8 cellular contexts compared by ENCODE assay signal in the genomic region with DNA sequence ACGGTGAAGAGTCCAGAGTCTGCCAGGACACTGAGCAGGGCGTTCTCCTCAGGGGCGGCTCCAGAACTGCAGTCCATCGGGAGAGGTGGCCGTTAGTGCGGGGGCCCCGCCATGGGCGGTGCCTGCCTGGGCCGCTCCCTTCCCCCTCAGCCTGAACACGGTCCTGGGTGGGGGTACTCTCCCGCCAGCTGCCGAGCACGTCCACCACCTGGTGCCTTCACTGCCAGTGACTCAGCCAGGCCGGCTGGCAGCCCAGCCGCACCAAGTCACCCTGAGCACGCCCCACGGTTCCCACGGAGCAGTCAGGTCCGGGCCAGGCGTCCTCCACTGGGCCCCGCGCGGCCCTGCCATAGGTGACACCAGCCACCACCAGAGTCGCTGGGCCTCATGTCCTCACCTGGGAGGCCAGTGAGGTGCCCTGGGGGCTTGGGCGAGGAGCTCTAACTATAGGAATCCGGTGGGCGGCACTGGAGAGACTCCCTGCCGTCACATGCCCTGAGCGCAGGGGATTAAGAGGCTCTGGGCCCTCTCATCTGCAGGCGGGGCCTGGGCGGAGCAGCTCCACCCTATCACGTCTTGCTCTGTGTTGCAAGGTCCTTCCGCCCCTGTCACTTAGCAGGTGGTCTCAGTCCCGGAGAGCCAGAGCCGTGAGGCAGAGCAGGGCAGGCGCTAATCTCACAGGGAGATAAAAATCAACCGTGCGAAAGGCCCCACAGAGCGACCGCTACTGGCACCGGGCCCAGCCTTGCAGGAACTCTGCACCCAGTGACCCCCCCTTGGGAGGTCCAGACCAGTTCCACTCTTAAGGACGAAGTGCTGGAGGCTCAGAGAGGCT. TPM values are rescaled to one million over a fixed set of nuclear protein-coding genes. Genes with fewer than 3 reads are reported as not detected.
DNase-seq lines count a peak whose midpoint lies in the region; ATAC-seq and TF ChIP-seq lines count a peak whose summit lies in the region.

No MANE protein-coding gene starts in this region.

- peak overlapping the region; percentile 89 to 100 (median 98) for H3K4me2 ChIP-seq in BLaER1 treated with 17β-estradiol and CSF1 and Interleukin-3, amounts not matched to agents 10 nM and 100 nM
- peak overlapping the region; percentile 79 for H3K4me2 ChIP-seq in SK-N-SH

- H3K4me1 ChIP-seq in BLaER1 treated with 17β-estradiol and CSF1 and Interleukin-3, amounts not matched to agents 10 nM and 100 nM = peaks cover 96 to 100% (median 100%) of the 10 kb centered on the region in 10 experiments
- peaks cover 35 to 67% of the 10 kb centered on the region in 2 experiments; a peak in 3 of 4 replicates for H3K4me1 ChIP-seq in SK-N-SH (ENCODE audit: control insufficient read depth in 1 of 2, insufficient read depth in 2 of 2, low read depth in 1 of 2, low read length in 1 of 2)

- TF ChIP-seq CTCF in SK-N-SH (IDR thresholded peaks at IDR 0.05) (no peak), omental fat pad (IDR thresholded peaks at IDR 0.05) (no peak)

- no peaks in the 10 kb centered on the region for H3K9me2 ChIP-seq in SK-N-SH

- H3K36me3 ChIP-seq in BLaER1 treated with 17β-estradiol and CSF1 and Interleukin-3, amounts not matched to agents 10 nM and 100 nM = peaks cover 0 to 14% (median 6%) of the 10 kb centered on the region in 11 experiments; a peak in 11 of 22 replicates
- H3K36me3 ChIP-seq in SK-N-SH (replicated peaks in 1 of 2; ENCODE audit: control insufficient read depth in 1 of 2, insufficient read depth in 2 of 2, low read length in 1 of 2) = no peaks in the 10 kb centered on the region

- TF ChIP-seq RAD21 in SK-N-SH (IDR thresholded peaks at IDR 0.05; ENCODE audit: low read length) = no peak

- POLR2A ChIA-PET in SK-N-SH (lab: Yijun Ruan, JAX) = interaction anchor here (0.5 kb wide), 1 partner anchor 192 kb away, joined by 4 read pairs; no protein-coding TSS in a partner anchor

- no peaks in the 10 kb centered on the region for H3K9me3 ChIP-seq in BLaER1 treated with 17β-estradiol and CSF1 and Interleukin-3, amounts not matched to agents 10 nM and 100 nM (replicated peaks in 1 of 11)
- no peaks in the 10 kb centered on the region for H3K9me3 ChIP-seq in SK-N-SH

- TF ChIP-seq POLR2A in erythroblast (IDR thresholded peaks at IDR 0.05; ENCODE audit: low read length) = no peak

- peaks cover 96 to 100% (median 100%) of the 10 kb centered on the region in 11 experiments for H4K20me1 ChIP-seq in BLaER1 treated with 17β-estradiol and CSF1 and Interleukin-3, amounts not matched to agents 10 nM and 100 nM
- peaks cover 97% of the 10 kb centered on the region for H4K20me1 ChIP-seq in SK-N-SH (ENCODE audit: insufficient read depth)

- peak in 1 of 2 experiments; percentile 83; a peak in 1 of 4 replicates for TF ChIP-seq EP300 in SK-N-SH (IDR thresholded peaks at IDR 0.05; ENCODE audit: borderline replicate concordance in 1 of 2, low read depth in 1 of 2, low read length in 1 of 2)

- H3K27me3 ChIP-seq in BLaER1 treated with 17β-estradiol and CSF1 and Interleukin-3, amounts not matched to agents 10 nM and 100 nM = no peaks in the 10 kb centered on the region
- H3K27me3 ChIP-seq in SK-N-SH (ENCODE audit: insufficient read depth) = no peaks in the 10 kb centered on the region

- peak; percentile 78 for DNase-seq in SK-N-SH
- peak; percentile 89 to 91 for DNase-seq in erythroblast (lab: John Stamatoyannopoulos, UW)
- no peak for DNase-seq in omental fat pad (ENCODE audit: low spot score)

- WGBS in SK-N-SH (ENCODE audit: low lambda C conversion rate) = 9% methylated on average over 18 of the region's 42 CpGs

- H3K79me2 ChIP-seq in SK-N-SH (ENCODE audit: insufficient read depth) = peaks cover 94% of the 10 kb centered on the region

- no peak overlapping the region for H2AFZ ChIP-seq in SK-N-SH (ENCODE audit: low read depth)

- ATAC-seq in HG02759 (IDR thresholded peaks at IDR 0.05; ENCODE audit: unreplicated experiment) (peak; percentile 49), omental fat pad (ENCODE audit: low FRiP score) (peak; percentile 61), GM21423 (IDR thresholded peaks at IDR 0.05; ENCODE audit: unreplicated experiment) (no peak), GM21367 (IDR thresholded peaks at IDR 0.05; ENCODE audit: unreplicated experiment) (no peak), GM18520 (IDR thresholded peaks at IDR 0.05; ENCODE audit: unreplicated experiment) (no peak)

- peak overlapping the region in 9 of 11 experiments; percentile 44 to 96 (median 83); a peak in 17 of 22 replicates for H3K27ac ChIP-seq in BLaER1 treated with 17β-estradiol and CSF1 and Interleukin-3, amounts not matched to agents 10 nM and 100 nM
- H3K27ac ChIP-seq in SK-N-SH (ENCODE audit: low read depth in 2 of 2, low read length in 1 of 2) = peak overlapping the region; percentile 16 to 88; a peak in 3 of 4 replicates

- H3K4me3 ChIP-seq in BLaER1 treated with 17β-estradiol and CSF1 and Interleukin-3, amounts not matched to agents 10 nM and 100 nM = peak overlapping the region; percentile 13 to 62 (median 48); a peak in 18 of 20 replicates
- H3K4me3 ChIP-seq in SK-N-SH (ENCODE audit: low read depth in 2 of 2, low read length in 1 of 2) = peak overlapping the region; percentile 11 to 24; a peak in 2 of 4 replicates

- CTCF ChIA-PET in SK-N-SH (lab: Yijun Ruan, JAX) = interaction anchor here (0.7 to 30.9 kb wide), 7 partner anchors 10 to 284 kb away, joined by 3 to 540 read pairs (median 6); no protein-coding TSS in a partner anchor

- peaks cover 34% of the 10 kb centered on the region for H3F3A ChIP-seq in SK-N-SH (replicated peaks; ENCODE audit: insufficient read depth)

- H3K9ac ChIP-seq in BLaER1 treated with 17β-estradiol and CSF1 and Interleukin-3, amounts not matched to agents 10 nM and 100 nM = peak overlapping the region; percentile 29 to 85 (median 74); a peak in 20 of 22 replicates
- peak overlapping the region; percentile 42; the same call in 1 of the 2 replicates for H3K9ac ChIP-seq in SK-N-SH

TF ChIP-seq in SK-N-SH, 30 proteins besides CTCF, POLR2A, EP300 and RAD21 (continues in another document):
- TF ChIP-seq GATA2 (CRISPR knock-in tag; IDR thresholded peaks at IDR 0.05) = peak; percentile 89
- no peak for TF ChIP-seq GABPA (IDR thresholded peaks at IDR 0.05; ENCODE audit: low read depth)
- no peak for TF ChIP-seq EZH2phosphoT487 (IDR thresholded peaks at IDR 0.05; ENCODE audit: borderline replicate concordance, low read depth)
- peak; percentile 52; the same call in 1 of the 2 replicates for TF ChIP-seq POLR2AphosphoS5 (IDR thresholded peaks at IDR 0.05; ENCODE audit: low read depth, low read length)
- TF ChIP-seq JUND (IDR thresholded peaks at IDR 0.05) = peak; percentile 66; the same call in 1 of the 2 replicates
- TF ChIP-seq ELF1 (IDR thresholded peaks at IDR 0.05) = no peak
- TF ChIP-seq, protein P1, sequence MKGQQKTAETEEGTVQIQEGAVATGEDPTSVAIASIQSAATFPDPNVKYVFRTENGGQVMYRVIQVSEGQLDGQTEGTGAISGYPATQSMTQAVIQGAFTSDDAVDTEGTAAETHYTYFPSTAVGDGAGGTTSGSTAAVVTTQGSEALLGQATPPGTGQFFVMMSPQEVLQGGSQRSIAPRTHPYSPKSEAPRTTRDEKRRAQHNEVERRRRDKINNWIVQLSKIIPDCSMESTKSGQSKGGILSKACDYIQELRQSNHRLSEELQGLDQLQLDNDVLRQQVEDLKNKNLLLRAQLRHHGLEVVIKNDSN (IDR thresholded peaks at IDR 0.05; ENCODE audit: borderline replicate concordance, low read depth) = peak; percentile 34; the same call in 1 of the 2 replicates
- TF ChIP-seq FOXM1 (IDR thresholded peaks at IDR 0.05; ENCODE audit: low read depth) = no peak
- TF ChIP-seq SIN3A (IDR thresholded peaks at IDR 0.05; ENCODE audit: borderline replicate concordance, low read depth, low read length) = no peak
- TF ChIP-seq NFIC (IDR thresholded peaks at IDR 0.05; ENCODE audit: borderline replicate concordance) = peak; percentile 98
- TF ChIP-seq, protein P2, sequence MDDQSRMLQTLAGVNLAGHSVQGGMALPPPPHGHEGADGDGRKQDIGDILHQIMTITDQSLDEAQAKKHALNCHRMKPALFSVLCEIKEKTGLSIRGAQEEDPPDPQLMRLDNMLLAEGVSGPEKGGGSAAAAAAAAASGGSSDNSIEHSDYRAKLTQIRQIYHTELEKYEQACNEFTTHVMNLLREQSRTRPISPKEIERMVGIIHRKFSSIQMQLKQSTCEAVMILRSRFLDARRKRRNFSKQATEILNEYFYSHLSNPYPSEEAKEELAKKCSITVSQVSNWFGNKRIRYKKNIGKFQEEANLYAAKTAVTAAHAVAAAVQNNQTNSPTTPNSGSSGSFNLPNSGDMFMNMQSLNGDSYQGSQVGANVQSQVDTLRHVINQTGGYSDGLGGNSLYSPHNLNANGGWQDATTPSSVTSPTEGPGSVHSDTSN (IDR thresholded peaks at IDR 0.05) = peak; percentile 75
- TF ChIP-seq MEF2A (IDR thresholded peaks at IDR 0.05; ENCODE audit: borderline replicate concordance, low read depth) = no peak; the same call in 1 of the 2 replicates
- TF ChIP-seq RXRA (IDR thresholded peaks at IDR 0.05; ENCODE audit: borderline replicate concordance, low read depth) = peak; percentile 60; the same call in 1 of the 2 replicates
- TF ChIP-seq, protein P3, sequence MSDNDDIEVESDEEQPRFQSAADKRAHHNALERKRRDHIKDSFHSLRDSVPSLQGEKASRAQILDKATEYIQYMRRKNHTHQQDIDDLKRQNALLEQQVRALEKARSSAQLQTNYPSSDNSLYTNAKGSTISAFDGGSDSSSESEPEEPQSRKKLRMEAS (IDR thresholded peaks at IDR 0.05; ENCODE audit: low read depth) = peak; percentile 64
- TF ChIP-seq RCOR1 (IDR thresholded peaks at IDR 0.05; ENCODE audit: low read length) = peak; percentile 67
- TF ChIP-seq TAF1 (IDR thresholded peaks at IDR 0.05; ENCODE audit: borderline replicate concordance, low read depth, low read length) = 0 out of 2 replicates have a peak, but pooled peaks have one; percentile 18
- peak; percentile 51; the same call in 1 of the 2 replicates for TF ChIP-seq FOSL2 (IDR thresholded peaks at IDR 0.05; ENCODE audit: borderline replicate concordance, low read depth)

RNA-seq across cellular contexts. Expression of a gene that starts 14.3 kb away (rescaled TPM):
- polyA plus RNA-seq in SK-N-SH (2012; rRNA removed) = 111 and 184 TPM in 2 replicates
- 45.3 and 86.3 TPM in 2 replicates for polyA plus RNA-seq in SK-N-SH (2012; cell fraction: cytosol; rRNA removed)
- 670 and 1,039 TPM in 2 replicates for polyA plus RNA-seq in SK-N-SH (2012; cell fraction: nucleus; rRNA removed)
- total RNA-seq in omental fat pad = 100 to 1,000 TPM; 151 to 315 (median 249) TPM

RNA-seq across cellular contexts. Expression of a gene that starts 32.9 kb away (rescaled TPM):
- polyA plus RNA-seq in SK-N-SH (2012; rRNA removed) = 3.1 and 6.1 TPM in 2 replicates
- 1.5 and 4.3 TPM in 2 replicates for polyA plus RNA-seq in SK-N-SH (2012; cell fraction: cytosol; rRNA removed)
- 8.0 and 8.2 TPM in 2 replicates for polyA plus RNA-seq in SK-N-SH (2012; cell fraction: nucleus; rRNA removed)
- 1 to 10 TPM in 2 of 4 donors, under 1 TPM in 2; 0.19 to 3.5 (median 1.6) TPM for total RNA-seq in omental fat pad

RNA-seq across cellular contexts. Expression of a gene that starts 41.1 kb away (rescaled TPM):
- polyA plus RNA-seq in SK-N-SH (2012; rRNA removed) = 178 and 192 TPM in 2 replicates
- 87.4 and 115 TPM in 2 replicates for polyA plus RNA-seq in SK-N-SH (2012; cell fraction: cytosol; rRNA removed)
- polyA plus RNA-seq in SK-N-SH (2012; cell fraction: nucleus; rRNA removed) = 186 and 231 TPM in 2 replicates
- 100 to 1,000 TPM in 3 of 4 donors, 10 to 100 TPM in 1; 94.4 to 127 (median 115) TPM for total RNA-seq in omental fat pad

Comparison
In these comparisons a context has a peak if more than half of its experiments do, and no peak if none do; other contexts are left out.
1. ATAC-seq: peak in HG02759 (single experiment) and omental fat pad (single experiment); none in GM21423 (single experiment), GM21367 (single experiment) and GM18520 (single experiment).